ENCODE assay signal across 8 cellular contexts in the genomic region with DNA sequence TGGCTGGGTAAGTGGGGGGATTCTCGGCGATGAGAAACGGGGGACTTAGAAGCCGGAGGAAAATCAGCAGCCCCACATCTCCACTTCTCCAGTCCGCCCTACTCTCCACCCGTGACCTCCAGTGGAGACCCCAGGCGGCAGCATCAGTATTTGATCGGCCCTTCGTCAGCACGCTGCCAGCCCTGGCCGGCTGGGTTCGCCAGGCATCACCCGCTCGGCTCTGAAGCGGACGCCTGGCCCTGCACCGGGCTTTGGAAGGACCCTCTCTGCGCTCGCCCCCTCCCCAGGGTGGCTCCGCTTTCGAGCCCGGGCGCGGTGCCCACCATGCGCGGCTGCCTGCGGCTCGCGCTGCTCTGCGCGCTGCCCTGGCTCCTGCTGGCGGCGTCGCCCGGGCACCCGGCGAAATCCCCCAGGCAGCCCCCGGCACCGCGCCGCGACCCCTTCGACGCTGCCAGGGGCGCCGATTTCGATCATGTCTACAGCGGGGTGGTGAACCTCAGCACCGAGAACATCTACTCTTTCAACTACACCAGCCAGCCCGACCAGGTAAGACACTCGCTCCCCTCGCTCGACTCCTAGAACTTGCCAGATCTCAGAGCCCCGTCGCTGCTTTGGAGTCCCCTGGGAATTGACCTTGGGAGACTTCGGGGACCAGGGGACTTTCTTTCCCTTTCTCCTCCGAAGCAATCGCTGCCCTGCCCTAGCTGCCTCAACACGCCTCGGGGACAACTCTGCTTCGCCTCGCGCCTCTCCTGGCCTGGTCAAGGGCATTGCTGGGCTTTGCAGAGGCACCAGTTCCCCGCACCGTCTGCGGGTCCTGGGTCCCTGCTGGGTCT. TPM values are rescaled to one million over a fixed set of nuclear protein-coding genes. Genes with fewer than 3 reads are reported as not detected.
DNase-seq lines count a peak whose midpoint lies in the region; ATAC-seq and TF ChIP-seq lines count a peak whose summit lies in the region.

No MANE protein-coding gene starts in this region.

- H3K27me3 ChIP-seq in DND-41 (ENCODE audit: insufficient read depth, low read length, poor library complexity) (peaks cover 19% of the 10 kb centered on the region), neural cell (ENCODE audit: insufficient read depth, low read depth, low read length) (peaks cover 67% of the 10 kb centered on the region)

- H3K4me2 ChIP-seq in DND-41 (ENCODE audit: insufficient read depth, low read length) (peak overlapping the region; percentile 85), neural cell (ENCODE audit: low read length) (peak overlapping the region; percentile 69)

- H3K36me3 ChIP-seq in DND-41 (ENCODE audit: insufficient read depth, low read length) (no peaks in the 10 kb centered on the region), KOPT-K1 (ENCODE audit: insufficient read depth, low read length) (0 out of 2 replicates have a peak, but pooled peaks cover 4% of the 10 kb centered on the region), neural cell (ENCODE audit: insufficient read depth, low read length) (no peaks in the 10 kb centered on the region)

- H3K79me2 ChIP-seq in DND-41 (ENCODE audit: insufficient read depth, low read length), result no peaks in the 10 kb centered on the region
- no peaks in the 10 kb centered on the region for H3K79me2 ChIP-seq in neural cell (replicated peaks; ENCODE audit: insufficient read depth, low read length)

- H4K20me1 ChIP-seq in DND-41 (ENCODE audit: insufficient read depth, low read length) (no peaks in the 10 kb centered on the region), neural cell (ENCODE audit: insufficient read depth) (no peaks in the 10 kb centered on the region)

- H3K27ac ChIP-seq in DND-41 (ENCODE audit: low read length), result peak overlapping the region; percentile 45
- H3K27ac ChIP-seq in KOPT-K1 (ENCODE audit: low read depth, low read length, poor library complexity, severe bottlenecking), result peak overlapping the region; percentile 87
- no peak overlapping the region for H3K27ac ChIP-seq in neural cell (ENCODE audit: low read length)

- H3K9ac ChIP-seq in DND-41 (ENCODE audit: low read depth, low read length) (peak overlapping the region; percentile 58), neural cell (ENCODE audit: low read length) (peak overlapping the region; percentile 55)

- ATAC-seq in DND-41 (ENCODE audit: insufficient read depth, low read depth), result peak; percentile 72
- ATAC-seq in GM21447 (IDR thresholded peaks at IDR 0.05; ENCODE audit: unreplicated experiment), result peak; percentile 27
- peak; percentile 36 for ATAC-seq in esophagus mucosa

- no peak for TF ChIP-seq EP300 in neural cell (conservative IDR thresholded peaks at IDR 0.05; ENCODE audit: poor library complexity, severe bottlenecking)

- no peaks in the 10 kb centered on the region for H3F3A ChIP-seq in neural cell (ENCODE audit: insufficient read depth, low read length, poor library complexity, severe bottlenecking)

- no peaks in the 10 kb centered on the region for H3K9me3 ChIP-seq in DND-41 (ENCODE audit: insufficient read depth, low read length, severe bottlenecking)
- no peaks in the 10 kb centered on the region for H3K9me3 ChIP-seq in KOPT-K1 (ENCODE audit: insufficient read depth, low read length, poor library complexity, severe bottlenecking)
- H3K9me3 ChIP-seq in neural cell (ENCODE audit: low read length), result no peaks in the 10 kb centered on the region

- H3K4me3 ChIP-seq in DND-41 (ENCODE audit: low read depth in 1 of 2, low read length in 2 of 2), result peak overlapping the region; percentile 59 to 62
- peak overlapping the region; percentile 75 for H3K4me3 ChIP-seq in neural cell (ENCODE audit: low read length)

- TF ChIP-seq RAD21 in neural cell (conservative IDR thresholded peaks at IDR 0.05), result peak; percentile 12

- DNase-seq in DND-41 (peak; percentile 45), ureter (ENCODE audit: low spot score) (peak; percentile 45), mucosa of gallbladder (ENCODE audit: low spot score) (no peak)
- peak; percentile 53 for DNase-seq in activated CD8-positive, alpha-beta memory T cell treated with anti-CD3 and anti-CD28 coated beads, Interleukin-2, amount 50 U/mL, for 4 hours

- TF ChIP-seq CTCF in DND-41 (IDR thresholded peaks at IDR 0.05; ENCODE audit: borderline replicate concordance, extremely low read depth, low read length, poor library complexity, severe bottlenecking) (no peak), neural cell (IDR thresholded peaks at IDR 0.05; ENCODE audit: poor library complexity, severe bottlenecking) (peak; percentile 48)

- H3K4me1 ChIP-seq in DND-41 (ENCODE audit: insufficient read depth, low read length), result peaks cover 28% of the 10 kb centered on the region

- H3K9me2 ChIP-seq in neural cell (ENCODE audit: insufficient read depth, low read length), result no peaks in the 10 kb centered on the region

- H2AFZ ChIP-seq in DND-41 (ENCODE audit: low read depth, low read length) (peak overlapping the region; percentile 72), neural cell (ENCODE audit: low read depth, low read length) (peak overlapping the region; percentile 11)

TF ChIP-seq in neural cell, 6 proteins besides CTCF, POLR2A, EP300 and RAD21:
- no peak for TF ChIP-seq TAF1 (IDR thresholded peaks at IDR 0.05; ENCODE audit: low read depth)
- no peak for TF ChIP-seq MXI1 (conservative IDR thresholded peaks at IDR 0.05; ENCODE audit: poor library complexity, severe bottlenecking)
- TF ChIP-seq EZH2 (IDR thresholded peaks at IDR 0.05; ENCODE audit: borderline replicate concordance, insufficient read depth, low read length, poor library complexity, severe bottlenecking), result no peak
- TF ChIP-seq SMC3 (conservative IDR thresholded peaks at IDR 0.05; ENCODE audit: poor library complexity), result peak; percentile 12
- TF ChIP-seq, protein P1, sequence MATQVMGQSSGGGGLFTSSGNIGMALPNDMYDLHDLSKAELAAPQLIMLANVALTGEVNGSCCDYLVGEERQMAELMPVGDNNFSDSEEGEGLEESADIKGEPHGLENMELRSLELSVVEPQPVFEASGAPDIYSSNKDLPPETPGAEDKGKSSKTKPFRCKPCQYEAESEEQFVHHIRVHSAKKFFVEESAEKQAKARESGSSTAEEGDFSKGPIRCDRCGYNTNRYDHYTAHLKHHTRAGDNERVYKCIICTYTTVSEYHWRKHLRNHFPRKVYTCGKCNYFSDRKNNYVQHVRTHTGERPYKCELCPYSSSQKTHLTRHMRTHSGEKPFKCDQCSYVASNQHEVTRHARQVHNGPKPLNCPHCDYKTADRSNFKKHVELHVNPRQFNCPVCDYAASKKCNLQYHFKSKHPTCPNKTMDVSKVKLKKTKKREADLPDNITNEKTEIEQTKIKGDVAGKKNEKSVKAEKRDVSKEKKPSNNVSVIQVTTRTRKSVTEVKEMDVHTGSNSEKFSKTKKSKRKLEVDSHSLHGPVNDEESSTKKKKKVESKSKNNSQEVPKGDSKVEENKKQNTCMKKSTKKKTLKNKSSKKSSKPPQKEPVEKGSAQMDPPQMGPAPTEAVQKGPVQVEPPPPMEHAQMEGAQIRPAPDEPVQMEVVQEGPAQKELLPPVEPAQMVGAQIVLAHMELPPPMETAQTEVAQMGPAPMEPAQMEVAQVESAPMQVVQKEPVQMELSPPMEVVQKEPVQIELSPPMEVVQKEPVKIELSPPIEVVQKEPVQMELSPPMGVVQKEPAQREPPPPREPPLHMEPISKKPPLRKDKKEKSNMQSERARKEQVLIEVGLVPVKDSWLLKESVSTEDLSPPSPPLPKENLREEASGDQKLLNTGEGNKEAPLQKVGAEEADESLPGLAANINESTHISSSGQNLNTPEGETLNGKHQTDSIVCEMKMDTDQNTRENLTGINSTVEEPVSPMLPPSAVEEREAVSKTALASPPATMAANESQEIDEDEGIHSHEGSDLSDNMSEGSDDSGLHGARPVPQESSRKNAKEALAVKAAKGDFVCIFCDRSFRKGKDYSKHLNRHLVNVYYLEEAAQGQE (IDR thresholded peaks at IDR 0.05; ENCODE audit: borderline replicate concordance), result no peak

RNA-seq across cellular contexts. Expression of a gene that starts 0.6 kb away (rescaled TPM):
- total RNA-seq in esophagus mucosa (1.5 TPM), ureter (61.6 TPM), mucosa of gallbladder (16.8 TPM)
- 0.08 and 0.22 TPM in 2 replicates for polyA plus RNA-seq in neural cell
- polyA minus RNA-seq in neural cell, result 0.49 and 1.6 TPM in 2 replicates

RNA-seq across cellular contexts. Expression of a gene that starts 18.0 kb away (rescaled TPM):
- total RNA-seq in esophagus mucosa, result 8.0 TPM
- 2.0 and 9.5 TPM in 2 replicates for polyA plus RNA-seq in neural cell
- polyA minus RNA-seq in neural cell, result 10.0 and 14.9 TPM in 2 replicates
- 34.6 TPM for total RNA-seq in ureter
- total RNA-seq in mucosa of gallbladder, result 21.9 TPM
